Comparison of ENCODE assay signal across 8 cellular contexts in genomic region chr4:184745747-184746531, GRCh38. TPM values are rescaled to one million over a fixed set of nuclear protein-coding genes. Genes with fewer than 3 reads are reported as not detected.
A peak's percentile ranks its signal among the peaks of the same experiment; 100 is the strongest.
DNase-seq lines count a peak whose midpoint lies in the region; ATAC-seq and TF ChIP-seq lines count a peak whose summit lies in the region.

No MANE protein-coding gene starts in this region.

- no peaks in the 10 kb centered on the region for H3K9me2 ChIP-seq in DOHH2 (replicated peaks; ENCODE audit: control insufficient read depth, low read length)

- H3K27ac ChIP-seq in DOHH2 (ENCODE audit: low read depth, low read length): peak overlapping the region; percentile 45

- H4K20me1 ChIP-seq in DOHH2 (ENCODE audit: control insufficient read depth, insufficient read depth, low read depth, low read length): no peaks in the 10 kb centered on the region

- H3K4me1 ChIP-seq in DOHH2 (ENCODE audit: control insufficient read depth, low read length): peaks cover 18% of the 10 kb centered on the region

- peak overlapping the region; percentile 73 for H3K4me2 ChIP-seq in DOHH2 (ENCODE audit: low read length)

- no peaks in the 10 kb centered on the region for H3K27me3 ChIP-seq in DOHH2 (ENCODE audit: control insufficient read depth, low read length)

- peak; percentile 80 for TF ChIP-seq CTCF in DOHH2 (IDR thresholded peaks at IDR 0.05; ENCODE audit: low read depth, low read length, poor library complexity, severe bottlenecking)

- DNase-seq in NCI-H345 (lab: John Stamatoyannopoulos, UW): peak; percentile 39
- peak; percentile 55 for DNase-seq in activated CD4-positive, CD25-positive, alpha-beta regulatory T cell treated with anti-CD3 and anti-CD28 coated beads, Interleukin-2, amount 50 U/mL, for 72 hours
- DNase-seq in cerebellum (ENCODE audit: low spot score): peak; percentile 56
- no peak for DNase-seq in left lobe of liver (ENCODE audit: low spot score)
- peak; percentile 70 for DNase-seq in stimulated activated CD4-positive, alpha-beta T cell treated with anti-CD3 and anti-CD28 coated beads, Interleukin-2, amount 100 ng/mL, for 4 hours (ENCODE audit: low read depth)

- H3K4me3 ChIP-seq in DOHH2 (ENCODE audit: low read length): peak overlapping the region; percentile 47

- no peaks in the 10 kb centered on the region for H3K36me3 ChIP-seq in DOHH2 (ENCODE audit: control insufficient read depth, low read length)

- H3K79me2 ChIP-seq in DOHH2 (ENCODE audit: control insufficient read depth, low read length): no peaks in the 10 kb centered on the region

- peak; percentile 77 for ATAC-seq in HG02759 (IDR thresholded peaks at IDR 0.05; ENCODE audit: unreplicated experiment)
- ATAC-seq in left lobe of liver: peak; percentile 20
- no peak for ATAC-seq in HG03469 (IDR thresholded peaks at IDR 0.05; ENCODE audit: unreplicated experiment)

- no peaks in the 10 kb centered on the region for H3F3A ChIP-seq in DOHH2 (ENCODE audit: control insufficient read depth, insufficient read depth)

- H3K9me3 ChIP-seq in DOHH2 (ENCODE audit: control insufficient read depth, insufficient read depth, low read length): no peaks in the 10 kb centered on the region

RNA-seq across cellular contexts. Expression of gene CENPU, which starts 12.0 kb away (rescaled TPM):
- total RNA-seq in cerebellum: 16.2 TPM
- 1.6 TPM for total RNA-seq in left lobe of liver
